1 cellular context compared by ENCODE assay signal in the genomic region with DNA sequence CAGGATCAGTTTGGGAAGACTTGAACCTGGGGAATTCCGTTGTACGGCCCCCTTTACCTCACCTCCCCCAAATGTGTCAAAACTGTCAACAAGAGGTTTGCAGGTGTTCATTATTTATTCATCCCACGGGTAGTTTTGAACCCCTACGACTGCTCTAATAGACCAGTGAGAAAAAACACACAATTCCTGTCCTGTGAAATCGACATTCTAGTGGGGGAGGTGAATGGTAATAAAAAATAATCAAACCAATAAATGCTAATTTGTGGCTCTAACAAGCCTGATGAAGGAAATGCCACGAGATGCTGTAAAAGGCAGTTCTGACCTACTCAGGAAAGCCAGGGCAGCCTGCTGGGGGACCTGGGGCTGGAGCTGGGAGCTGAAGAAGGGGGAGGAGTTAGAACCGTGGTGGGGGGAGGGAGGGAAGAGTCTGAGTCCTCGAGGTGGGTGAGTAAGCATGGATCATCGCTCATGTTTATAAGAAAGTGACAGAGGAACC.
TF ChIP-seq lines count a peak whose summit lies in the region.

No MANE protein-coding gene starts in this region.

TF ChIP-seq in WTC11, 78 proteins besides CTCF, POLR2A, EP300 and RAD21 (continued from another document):
- TF ChIP-seq, protein P1, sequence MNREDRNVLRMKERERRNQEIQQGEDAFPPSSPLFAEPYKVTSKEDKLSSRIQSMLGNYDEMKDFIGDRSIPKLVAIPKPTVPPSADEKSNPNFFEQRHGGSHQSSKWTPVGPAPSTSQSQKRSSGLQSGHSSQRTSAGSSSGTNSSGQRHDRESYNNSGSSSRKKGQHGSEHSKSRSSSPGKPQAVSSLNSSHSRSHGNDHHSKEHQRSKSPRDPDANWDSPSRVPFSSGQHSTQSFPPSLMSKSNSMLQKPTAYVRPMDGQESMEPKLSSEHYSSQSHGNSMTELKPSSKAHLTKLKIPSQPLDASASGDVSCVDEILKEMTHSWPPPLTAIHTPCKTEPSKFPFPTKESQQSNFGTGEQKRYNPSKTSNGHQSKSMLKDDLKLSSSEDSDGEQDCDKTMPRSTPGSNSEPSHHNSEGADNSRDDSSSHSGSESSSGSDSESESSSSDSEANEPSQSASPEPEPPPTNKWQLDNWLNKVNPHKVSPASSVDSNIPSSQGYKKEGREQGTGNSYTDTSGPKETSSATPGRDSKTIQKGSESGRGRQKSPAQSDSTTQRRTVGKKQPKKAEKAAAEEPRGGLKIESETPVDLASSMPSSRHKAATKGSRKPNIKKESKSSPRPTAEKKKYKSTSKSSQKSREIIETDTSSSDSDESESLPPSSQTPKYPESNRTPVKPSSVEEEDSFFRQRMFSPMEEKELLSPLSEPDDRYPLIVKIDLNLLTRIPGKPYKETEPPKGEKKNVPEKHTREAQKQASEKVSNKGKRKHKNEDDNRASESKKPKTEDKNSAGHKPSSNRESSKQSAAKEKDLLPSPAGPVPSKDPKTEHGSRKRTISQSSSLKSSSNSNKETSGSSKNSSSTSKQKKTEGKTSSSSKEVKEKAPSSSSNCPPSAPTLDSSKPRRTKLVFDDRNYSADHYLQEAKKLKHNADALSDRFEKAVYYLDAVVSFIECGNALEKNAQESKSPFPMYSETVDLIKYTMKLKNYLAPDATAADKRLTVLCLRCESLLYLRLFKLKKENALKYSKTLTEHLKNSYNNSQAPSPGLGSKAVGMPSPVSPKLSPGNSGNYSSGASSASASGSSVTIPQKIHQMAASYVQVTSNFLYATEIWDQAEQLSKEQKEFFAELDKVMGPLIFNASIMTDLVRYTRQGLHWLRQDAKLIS (CRISPR knock-in tag; IDR thresholded peaks at IDR 0.05; ENCODE audit: borderline replicate concordance) = no peak
- no peak for TF ChIP-seq ZNF671 (CRISPR knock-in tag; IDR thresholded peaks at IDR 0.05)
- TF ChIP-seq, protein P2, sequence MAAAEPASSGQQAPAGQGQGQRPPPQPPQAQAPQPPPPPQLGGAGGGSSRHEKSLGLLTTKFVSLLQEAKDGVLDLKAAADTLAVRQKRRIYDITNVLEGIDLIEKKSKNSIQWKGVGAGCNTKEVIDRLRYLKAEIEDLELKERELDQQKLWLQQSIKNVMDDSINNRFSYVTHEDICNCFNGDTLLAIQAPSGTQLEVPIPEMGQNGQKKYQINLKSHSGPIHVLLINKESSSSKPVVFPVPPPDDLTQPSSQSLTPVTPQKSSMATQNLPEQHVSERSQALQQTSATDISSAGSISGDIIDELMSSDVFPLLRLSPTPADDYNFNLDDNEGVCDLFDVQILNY (CRISPR knock-in tag; IDR thresholded peaks at IDR 0.05) = no peak
- no peak for TF ChIP-seq TEAD1 (CRISPR knock-in tag; IDR thresholded peaks at IDR 0.05)
- TF ChIP-seq ZNF138 (CRISPR knock-in tag; conservative IDR thresholded peaks at IDR 0.05) = no peak
- no peak for TF ChIP-seq ZNF219 (CRISPR knock-in tag; IDR thresholded peaks at IDR 0.05; ENCODE audit: borderline replicate concordance)
